Comparison of ENCODE assay signal across 17 cellular contexts in genomic region chr3:162368377-162368776, GRCh38.
DNase-seq lines count a peak whose midpoint lies in the region; ATAC-seq, FAIRE-seq and TF ChIP-seq lines count a peak whose summit lies in the region.
"Had no signal": no experiment of that assay in that cellular context is flagged by ENCODE, and none has a peak within 500 bp of the region (broad histone marks: within the 10 kb centered on the region; RNA-seq: fewer than 3 reads in every experiment).

No MANE protein-coding gene starts in this region.

- no peaks in the 10 kb centered on the region for H4K20me1 ChIP-seq in Loucy (ENCODE audit: insufficient read depth, low read length, poor library complexity, severe bottlenecking)
- no peaks in the 10 kb centered on the region for H4K20me1 ChIP-seq in astrocyte (ENCODE audit: insufficient read depth, low read length)

- H3K4me1 Mint-ChIP-seq in astrocyte (ENCODE audit: low read depth, unreplicated experiment) (peaks cover 8% of the 10 kb centered on the region), glutamatergic neuron (ENCODE audit: low read depth, unreplicated experiment) (no peaks in the 10 kb centered on the region)
- H3K4me1 Mint-ChIP-seq: B cell had no signal

- DNase-seq in astrocyte (ENCODE audit: low read depth) (no peak), left lobe of liver (ENCODE audit: low spot score) (no peak), DMS53 treated with DMSO at 0.1 percent for 48 hours (lab: John Stamatoyannopoulos, UW; ENCODE audit: unreplicated experiment) (no peak), glutamatergic neuron (no peak)
- DNase-seq: Calu3; CD4-positive, alpha-beta T cell; DMS53; NCI-H187 treated with DMSO at 0.1 percent for 48 hours; NCI-H526 treated with DMSO at 0.1 percent for 48 hours; SHP77; SK-N-SH had no signal

- H3K36me3 Mint-ChIP-seq in astrocyte (ENCODE audit: low read depth, unreplicated experiment): no peaks in the 10 kb centered on the region
- no peaks in the 10 kb centered on the region for H3K36me3 Mint-ChIP-seq in glutamatergic neuron (ENCODE audit: unreplicated experiment)

- H3K79me2 ChIP-seq in Loucy (ENCODE audit: insufficient read depth, low read length) (no peaks in the 10 kb centered on the region), astrocyte (ENCODE audit: insufficient read depth, low read length) (no peaks in the 10 kb centered on the region)

- H3K4me1 ChIP-seq in Loucy (ENCODE audit: insufficient read depth, low read length, poor library complexity, severe bottlenecking) (peaks cover 20% of the 10 kb centered on the region), astrocyte (ENCODE audit: insufficient read depth, low read length) (no peaks in the 10 kb centered on the region), skeletal muscle tissue (ENCODE audit: control insufficient read depth in 3 of 3, insufficient read depth in 3 of 3, low read length in 3 of 3) (peaks cover 0 to 21% (median 7%) of the 10 kb centered on the region in 3 donors)

- no peak overlapping the region for H3K4me3 ChIP-seq in Loucy (ENCODE audit: low read length, poor library complexity, severe bottlenecking)
- no peak overlapping the region for H3K4me3 ChIP-seq in astrocyte (ENCODE audit: insufficient read depth, low read depth, low read length)
- H3K4me3 ChIP-seq in skeletal muscle tissue (ENCODE audit: low read length in 3 of 3): no peak overlapping the region

- no peaks in the 10 kb centered on the region for H3K36me3 ChIP-seq in Loucy (ENCODE audit: insufficient read depth, low read length)
- H3K36me3 ChIP-seq in astrocyte (ENCODE audit: insufficient read depth, low read length): no peaks in the 10 kb centered on the region
- no peaks in the 10 kb centered on the region for H3K36me3 ChIP-seq in skeletal muscle tissue (ENCODE audit: control insufficient read depth in 3 of 3, insufficient read depth in 3 of 3, low read length in 3 of 3)

- no peaks in the 10 kb centered on the region for H3K9me3 ChIP-seq in Loucy (ENCODE audit: insufficient read depth, low read depth, low read length)
- H3K9me3 ChIP-seq in astrocyte (ENCODE audit: insufficient read depth, low read depth, low read length): no peaks in the 10 kb centered on the region
- no peaks in the 10 kb centered on the region for H3K9me3 ChIP-seq in skeletal muscle tissue (ENCODE audit: control insufficient read depth in 3 of 3, low read length in 3 of 3)
- H3K9me3 ChIP-seq: SK-N-SH had no signal

- 0 out of 2 replicates have a peak overlapping the region, but pooled peaks have one; percentile 42 for H2AFZ ChIP-seq in Loucy (ENCODE audit: low read length)
- no peak overlapping the region for H2AFZ ChIP-seq in astrocyte (ENCODE audit: low read depth, low read length)

- peak; percentile 20 for FAIRE-seq in astrocyte (lab: Jason Lieb, UNC)
- FAIRE-seq: HTR-8/SVneo had no signal

- no peak for TF ChIP-seq CTCF in Loucy (conservative IDR thresholded peaks at IDR 0.05; ENCODE audit: low read length)
- TF ChIP-seq CTCF in astrocyte (IDR thresholded peaks at IDR 0.05; ENCODE audit: insufficient read depth, low read depth, low read length): no peak
- no peak for TF ChIP-seq CTCF in glutamatergic neuron (IDR thresholded peaks at IDR 0.05; ENCODE audit: partially characterized antibody, unreplicated experiment)

- H3K27me3 ChIP-seq in Loucy (ENCODE audit: insufficient read depth, low read length, poor library complexity, severe bottlenecking) (no peaks in the 10 kb centered on the region), astrocyte (ENCODE audit: insufficient read depth, low read length) (no peaks in the 10 kb centered on the region), skeletal muscle tissue (ENCODE audit: control insufficient read depth in 3 of 3, insufficient read depth in 3 of 3, low read length in 3 of 3) (no peaks in the 10 kb centered on the region)

- H3F3A ChIP-seq in Loucy (ENCODE audit: low read depth): no peaks in the 10 kb centered on the region

- no peak overlapping the region for H3K4me3 Mint-ChIP-seq in astrocyte (ENCODE audit: unreplicated experiment)
- H3K4me3 Mint-ChIP-seq in glutamatergic neuron (ENCODE audit: unreplicated experiment): no peak overlapping the region
- H3K4me3 Mint-ChIP-seq: B cell; CD4-positive, alpha-beta T cell had no signal

- ATAC-seq in left lobe of liver (peak; percentile 27), HG02588 (IDR thresholded peaks at IDR 0.05; ENCODE audit: unreplicated experiment) (no peak)

- no peak overlapping the region for H3K27ac ChIP-seq in astrocyte (ENCODE audit: low read depth, low read length)
- peak overlapping the region; percentile 8 for H3K27ac ChIP-seq in skeletal muscle tissue (ENCODE audit: low read depth, low read length)
- H3K27ac ChIP-seq: HL-60 had no signal

- H3K4me2 ChIP-seq in Loucy (ENCODE audit: low read depth, low read length, poor library complexity, severe bottlenecking) (no peak overlapping the region), astrocyte (ENCODE audit: low read length) (no peak overlapping the region)
- H3K4me2 ChIP-seq: SK-N-SH had no signal

- no peaks in the 10 kb centered on the region for H3K9me2 ChIP-seq in Loucy (replicated peaks; ENCODE audit: low read depth, low read length)
- H3K9me2 ChIP-seq: SK-N-SH had no signal

- H3K9ac ChIP-seq in Loucy (ENCODE audit: low read depth, low read length, poor library complexity, severe bottlenecking): no peak overlapping the region
- no peak overlapping the region for H3K9ac ChIP-seq in astrocyte (ENCODE audit: low read length)
- H3K9ac ChIP-seq in skeletal muscle tissue (ENCODE audit: low read depth in 1 of 3, low read length in 3 of 3): peak overlapping the region in 1 of 3 donors; percentile 51
- H3K9ac ChIP-seq: SK-N-SH had no signal

- no peak overlapping the region for H3K27ac Mint-ChIP-seq in astrocyte (ENCODE audit: unreplicated experiment)
- no peak overlapping the region for H3K27ac Mint-ChIP-seq in glutamatergic neuron (ENCODE audit: unreplicated experiment)
- H3K27ac Mint-ChIP-seq: B cell; CD4-positive, alpha-beta T cell had no signal

- H3K27me3 Mint-ChIP-seq in astrocyte (ENCODE audit: low read depth, unreplicated experiment) (no peaks in the 10 kb centered on the region), glutamatergic neuron (ENCODE audit: unreplicated experiment) (no peaks in the 10 kb centered on the region)
- H3K27me3 Mint-ChIP-seq: B cell; CD4-positive, alpha-beta T cell had no signal

- no peaks in the 10 kb centered on the region for H3K9me3 Mint-ChIP-seq in astrocyte (ENCODE audit: unreplicated experiment)
- no peaks in the 10 kb centered on the region for H3K9me3 Mint-ChIP-seq in glutamatergic neuron (ENCODE audit: unreplicated experiment)
- H3K9me3 Mint-ChIP-seq: CD4-positive, alpha-beta T cell had no signal
